12 cellular contexts compared by ENCODE assay signal in the genomic region with DNA sequence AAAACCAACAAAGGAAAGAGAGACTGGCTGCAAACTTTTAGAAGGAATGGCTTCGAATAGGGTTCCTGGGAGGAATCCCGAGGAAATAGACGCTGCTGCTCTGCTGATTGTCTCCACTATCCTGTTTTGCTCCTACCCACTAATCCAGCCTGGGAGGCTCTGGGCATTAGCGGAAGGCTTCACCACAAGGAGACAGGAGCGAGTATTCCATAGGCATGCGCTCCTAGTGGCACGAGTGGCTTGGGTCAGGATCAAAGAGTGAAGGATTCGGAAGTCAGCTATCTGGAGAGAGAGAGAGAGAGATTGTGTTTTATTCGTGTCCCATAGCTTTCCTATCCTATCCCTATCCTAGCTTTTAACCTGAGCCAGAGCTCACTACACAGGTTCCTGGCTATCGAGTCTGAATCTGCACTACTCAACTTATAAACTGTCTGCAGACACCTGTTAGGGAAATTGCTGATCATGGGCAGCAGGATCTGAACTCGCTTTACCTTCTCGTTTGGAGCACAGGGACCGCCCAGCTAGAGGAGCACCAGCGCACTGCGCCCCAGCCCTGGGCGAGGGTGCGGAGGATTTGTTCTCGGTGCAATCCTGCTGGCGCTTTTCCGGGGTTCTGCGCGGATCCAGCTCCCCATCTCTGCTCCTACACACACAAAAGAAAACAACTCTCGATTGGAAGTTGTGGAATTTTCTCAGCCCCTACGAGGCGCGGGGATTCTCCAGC. TPM values are rescaled to one million over a fixed set of nuclear protein-coding genes. Genes with fewer than 3 reads are reported as not detected.
DNase-seq lines count a peak whose midpoint lies in the region; ATAC-seq and TF ChIP-seq lines count a peak whose summit lies in the region.
"Had no signal": no experiment of that assay in that cellular context is flagged by ENCODE, and none has a peak within 500 bp of the region (broad histone marks: within the 10 kb centered on the region; RNA-seq: fewer than 3 reads in every experiment).

No MANE protein-coding gene starts in this region.

- no peaks in the 10 kb centered on the region for H3F3A ChIP-seq in neural progenitor cell (ENCODE audit: low read depth)

- H3K4me1 Mint-ChIP-seq in neural progenitor cell (peaks cover 5% of the 10 kb centered on the region), CD14-positive monocyte (no peaks in the 10 kb centered on the region)

- ATAC-seq in GM19467 (IDR thresholded peaks at IDR 0.05; ENCODE audit: unreplicated experiment) = no peak

- intact Hi-C loops in CD14-positive monocyte (cut with micrococcal nuclease) = no loop called here

- H3K79me2 ChIP-seq in neural progenitor cell (ENCODE audit: low read depth) (no peaks in the 10 kb centered on the region), Karpas-422 (ENCODE audit: low read length) (no peaks in the 10 kb centered on the region)

- H3K27ac ChIP-seq in neural progenitor cell (no peak overlapping the region), Karpas-422 (ENCODE audit: low read length) (no peak overlapping the region)

- H3K36me3 Mint-ChIP-seq in neural progenitor cell (no peaks in the 10 kb centered on the region), CD14-positive monocyte (no peaks in the 10 kb centered on the region)

- in situ Hi-C loops in SK-MEL-5 (cut with HindIII; ENCODE audit: low pct_unique_long_range_greater_than_20kb, low sequenced_read_pairs) = no loop called here

- H3K4me2 ChIP-seq in neural progenitor cell (peak overlapping the region; percentile 89), Karpas-422 (ENCODE audit: low read depth, low read length, poor library complexity, severe bottlenecking) (no peak overlapping the region)

- H4K20me1 ChIP-seq in neural progenitor cell (ENCODE audit: low read depth) (no peaks in the 10 kb centered on the region), Karpas-422 (ENCODE audit: insufficient read depth, low read depth, low read length) (no peaks in the 10 kb centered on the region)

- H3K9me3 ChIP-seq in neural progenitor cell (ENCODE audit: low read depth) = no peaks in the 10 kb centered on the region
- no peaks in the 10 kb centered on the region for H3K9me3 ChIP-seq in Karpas-422 (ENCODE audit: low read length)

- peak; percentile 58 for TF ChIP-seq CTCF in neural progenitor cell (IDR thresholded peaks at IDR 0.05)
- TF ChIP-seq CTCF in CD14-positive monocyte (IDR thresholded peaks at IDR 0.05) = no peak

- no peak overlapping the region for H3K9ac ChIP-seq in neural progenitor cell
- no peak overlapping the region for H3K9ac ChIP-seq in Karpas-422 (ENCODE audit: low read length)

- DNase-seq in D341Med (ENCODE audit: low spot score) (peak; percentile 66), SK-MEL-5 (ENCODE audit: low read depth, low spot score) (peak; percentile 10), fibroblast of the conjunctiva (ENCODE audit: low read depth) (peak; percentile 4), neural progenitor cell (ENCODE audit: low spot score) (peak; percentile 83), Karpas-422 (no peak), CD14-positive monocyte (ENCODE audit: low spot score) (no peak), CD1c-positive myeloid dendritic cell (ENCODE audit: extremely low spot score) (no peak)
- DNase-seq: activated T-cell treated with anti-CD3 and anti-CD28 coated beads for 4 hours; COR-L47; NCI-H1105 treated with DMSO at 0.1 percent for 48 hours; stimulated activated CD8-positive, alpha-beta memory T cell treated with anti-CD3 and anti-CD28 coated beads, Interleukin-4, amount 100 ng/mL, for 48 hours had no signal

- H3K36me3 ChIP-seq in neural progenitor cell (no peaks in the 10 kb centered on the region), Karpas-422 (ENCODE audit: insufficient read depth, low read length) (no peaks in the 10 kb centered on the region)

- H3K27me3 ChIP-seq in neural progenitor cell (peaks cover 45% of the 10 kb centered on the region), Karpas-422 (ENCODE audit: low read length) (no peaks in the 10 kb centered on the region)

- H2AFZ ChIP-seq in neural progenitor cell (replicated peaks) = peak overlapping the region; percentile 98
- no peak overlapping the region for H2AFZ ChIP-seq in Karpas-422 (ENCODE audit: low read length)

- H3K27me3 Mint-ChIP-seq in neural progenitor cell (ENCODE audit: insufficient read depth, low read depth) (peaks cover 24% of the 10 kb centered on the region), CD14-positive monocyte (ENCODE audit: low read depth in 3 of 3) (peaks cover 30 to 36% (median 36%) of the 10 kb centered on the region in 3 donors)

- H3K4me1 ChIP-seq in neural progenitor cell (peaks cover 28% of the 10 kb centered on the region), Karpas-422 (ENCODE audit: low read length) (no peaks in the 10 kb centered on the region)

- no peaks in the 10 kb centered on the region for H3K9me2 ChIP-seq in Karpas-422 (replicated peaks; ENCODE audit: insufficient read depth, low read length)

- H3K4me3 Mint-ChIP-seq in neural progenitor cell = peak overlapping the region; percentile 83
- H3K4me3 Mint-ChIP-seq in CD14-positive monocyte = peak overlapping the region in 1 of 2 donors; percentile 69

- H3K4me3 ChIP-seq in neural progenitor cell (peak overlapping the region; percentile 73), Karpas-422 (ENCODE audit: low read length) (no peak overlapping the region)

- H3K27ac Mint-ChIP-seq in neural progenitor cell (no peak overlapping the region), CD14-positive monocyte (no peak overlapping the region)

- H3K9me3 Mint-ChIP-seq in neural progenitor cell = no peaks in the 10 kb centered on the region
- H3K9me3 Mint-ChIP-seq in CD14-positive monocyte = peaks cover 0 to 19% (median 7%) of the 10 kb centered on the region in 7 donors

RNA-seq across cellular contexts. Expression of a gene that starts 0.7 kb away (rescaled TPM):
- not detected in 2 replicates for total RNA-seq in SK-MEL-5 (2014; rRNA removed; shearing (Covaris generic))
- not detected in 2 replicates for polyA plus RNA-seq in SK-MEL-5 (2015; cell fraction: cytosol; rRNA removed)
- not detected in 2 replicates for polyA plus RNA-seq in SK-MEL-5 (2015; cell fraction: nucleus; rRNA removed)
- 6.1 and 8.5 TPM in 2 replicates for total RNA-seq in neural progenitor cell (ENCODE audit: low replicate concordance)
- not detected in 2 replicates for total RNA-seq in Karpas-422 (2014; rRNA removed; shearing (Covaris generic); ENCODE audit: low replicate concordance)
- polyA plus RNA-seq in CD14-positive monocyte = not detected

Comparison
In these comparisons a context has a peak if more than half of its experiments do, and no peak if none do; other contexts are left out.
1. DNase-seq: peak in D341Med (single experiment), SK-MEL-5 (single experiment), fibroblast of the conjunctiva (single experiment) and neural progenitor cell (single experiment); none in Karpas-422 (single experiment), CD14-positive monocyte (single experiment) and CD1c-positive myeloid dendritic cell (single experiment).